In the genomic region with DNA sequence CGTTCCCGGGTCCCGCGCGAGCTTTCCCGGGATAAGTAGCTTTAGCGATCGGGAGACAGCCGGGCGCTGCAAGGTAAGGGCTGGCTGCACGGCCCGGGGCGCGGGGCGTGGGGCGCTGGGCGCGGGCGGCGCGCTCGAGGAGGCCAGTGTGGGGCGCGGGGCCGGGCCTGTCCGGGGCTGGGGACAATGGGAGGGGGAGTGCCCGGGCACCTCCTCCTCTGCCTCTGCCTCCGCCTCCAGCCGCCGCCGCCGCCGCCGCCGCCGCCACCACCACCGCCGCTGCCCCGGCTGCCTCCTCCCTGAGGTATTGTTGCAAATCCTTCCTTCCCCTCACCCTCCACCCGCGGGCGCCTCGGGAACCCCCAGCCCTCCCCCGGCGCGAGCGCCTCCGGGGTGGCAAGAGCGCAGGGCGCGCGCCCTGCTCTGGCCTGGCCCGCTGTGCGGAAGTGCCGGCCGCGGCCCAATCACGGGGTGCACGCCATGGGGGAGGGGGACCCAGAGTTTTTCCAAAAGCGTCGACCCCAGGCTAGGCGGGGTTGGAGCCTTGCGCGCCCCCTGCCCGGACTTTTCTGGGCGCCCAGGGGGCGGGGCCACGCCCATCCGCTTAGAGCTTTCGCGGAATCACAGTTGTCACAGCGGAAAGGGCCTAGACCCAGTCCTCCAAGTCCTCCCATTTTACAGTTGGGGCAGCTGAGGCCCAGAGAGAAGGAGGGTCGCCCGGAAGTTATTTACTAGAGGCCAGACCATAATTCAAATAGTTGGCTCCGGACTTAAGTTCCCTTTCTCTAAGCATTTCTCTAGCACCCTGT, we compare ENCODE assay signal across 8 cellular contexts. TPM values are rescaled to one million over a fixed set of nuclear protein-coding genes. Genes with fewer than 3 reads are reported as not detected.
A peak's percentile ranks its signal among the peaks of the same experiment; 100 is the strongest.
DNase-seq lines count a peak whose midpoint lies in the region; ATAC-seq lines count a peak whose summit lies in the region.

TSS of gene LPP (plus strand) at position 209 of the 809 bp plus-strand sequence. CDS start 251,964 bp downstream, outside the sequence.

- H3K36me3 Mint-ChIP-seq in effector memory CD8-positive, alpha-beta T cell (ENCODE audit: insufficient read depth), result peaks cover 18% of the 10 kb centered on the region

- peak; percentile 67 for ATAC-seq in HG02870 (IDR thresholded peaks at IDR 0.05; ENCODE audit: unreplicated experiment)
- peak; percentile 90 for ATAC-seq in effector memory CD8-positive, alpha-beta T cell (replicated peaks)

- peaks cover 0 to 4% of the 10 kb centered on the region in 2 experiments for H3K36me3 ChIP-seq in mesenchymal stem cell (ENCODE audit: control insufficient read depth in 1 of 2, insufficient read depth in 2 of 2, low read depth in 1 of 2, low read length in 2 of 2)

- H3K9ac ChIP-seq in mesenchymal stem cell (ENCODE audit: low read length), result peak within 1 kb of the TSS; percentile 97

- CTCF ChIA-PET in activated CD8-positive, alpha-beta memory T cell treated with anti-CD3 and anti-CD28 coated beads for 36 hours (lab: Charles Lee), result interaction anchor here (1.0 to 1.8 kb wide), 7 partner anchors 10 to 415 kb away, joined by 3 to 6 read pairs (median 4); no protein-coding TSS in a partner anchor

- peak within 1 kb of the TSS; percentile 76 to 85 for H2BK12ac ChIP-seq in mesenchymal stem cell (ENCODE audit: low read length in 2 of 2)

- H3K18ac ChIP-seq in mesenchymal stem cell (ENCODE audit: low read depth in 1 of 2, low read length in 2 of 2), result peak within 1 kb of the TSS; percentile 91 to 99

- peak within 1 kb of the TSS; percentile 90 for H2AK5ac ChIP-seq in mesenchymal stem cell (ENCODE audit: low read length, severe bottlenecking)

- peak within 1 kb of the TSS; percentile 57 for H2AFZ ChIP-seq in mesenchymal stem cell (ENCODE audit: low read depth, low read length)

- POLR2A ChIA-PET in activated CD8-positive, alpha-beta memory T cell treated with anti-CD3 and anti-CD28 coated beads for 36 hours (lab: Charles Lee), result interaction anchor here (0.6 to 2.3 kb wide), 6 partner anchors 10 to 414 kb away, joined by 3 to 9 read pairs (median 3); partner anchors contain the start of gene BCL6

- H2BK15ac ChIP-seq in mesenchymal stem cell (ENCODE audit: low read depth, poor library complexity, severe bottlenecking), result peak within 1 kb of the TSS; percentile 100

- H3K14ac ChIP-seq in mesenchymal stem cell (ENCODE audit: low read length in 2 of 2), result peak within 1 kb of the TSS; percentile 4 to 76

- H3K4me2 ChIP-seq in mesenchymal stem cell (ENCODE audit: low read length, poor library complexity, severe bottlenecking), result peak within 1 kb of the TSS; percentile 89

- H3K27ac ChIP-seq in mesenchymal stem cell (ENCODE audit: low read length, poor library complexity, severe bottlenecking), result peak within 1 kb of the TSS; percentile 90

- DNase-seq in NCI-H2227 (lab: John Stamatoyannopoulos, UW; ENCODE audit: unreplicated experiment), result peak; percentile 64
- no peak for DNase-seq in NCI-H2227 treated with DMSO at 0.1 percent for 48 hours (lab: John Stamatoyannopoulos, UW)
- peak; percentile 57 for DNase-seq in NCI-H510A (lab: John Stamatoyannopoulos, UW)
- DNase-seq in effector memory CD8-positive, alpha-beta T cell, result peak; percentile 84 to 89 (median 88)
- DNase-seq in mesenchymal stem cell, result peak; percentile 86
- peak; percentile 57 for DNase-seq in stimulated activated CD8-positive, alpha-beta memory T cell treated with anti-CD3 and anti-CD28 coated beads, Interleukin-12 subunit alpha, Interleukin-12 subunit beta, amount 100 ng/mL, for 24 hours (ENCODE audit: extremely low read depth)

- peak within 1 kb of the TSS; percentile 90 to 96 for H3K4ac ChIP-seq in mesenchymal stem cell (ENCODE audit: low read depth in 1 of 2, low read length in 2 of 2)

- no peaks in the 10 kb centered on the region for H3K79me1 ChIP-seq in mesenchymal stem cell (replicated peaks; ENCODE audit: low read length, poor library complexity, severe bottlenecking)

- WGBS in mesenchymal stem cell, result 2% methylated on average over 71 of the region's 75 CpGs

- H3K4me1 ChIP-seq in mesenchymal stem cell (ENCODE audit: control insufficient read depth, insufficient read depth, low read depth, low read length), result peaks cover 11% of the 10 kb centered on the region

- H2BK120ac ChIP-seq in mesenchymal stem cell (ENCODE audit: low read depth, low read length), result peak within 1 kb of the TSS; percentile 100

- no peaks in the 10 kb centered on the region for H3K27me3 Mint-ChIP-seq in effector memory CD8-positive, alpha-beta T cell

- peak within 1 kb of the TSS; percentile 87 for H4K8ac ChIP-seq in mesenchymal stem cell (ENCODE audit: low read length)

- peak within 1 kb of the TSS in 1 of 2 experiments; percentile 85 for H3K23ac ChIP-seq in mesenchymal stem cell (ENCODE audit: low read length in 2 of 2)

- no peaks in the 10 kb centered on the region for H3K27me3 ChIP-seq in mesenchymal stem cell (ENCODE audit: control insufficient read depth in 1 of 2, insufficient read depth in 1 of 2, low read length in 2 of 2)

- H3K9me3 ChIP-seq in mesenchymal stem cell (ENCODE audit: control insufficient read depth, low read length), result no peaks in the 10 kb centered on the region

- H3K27ac Mint-ChIP-seq in effector memory CD8-positive, alpha-beta T cell, result peak within 1 kb of the TSS; percentile 89 to 95

- H3K4me3 ChIP-seq in mesenchymal stem cell (ENCODE audit: insufficient read depth in 1 of 2, low read depth in 1 of 2, low read length in 2 of 2), result peak within 1 kb of the TSS; percentile 62 to 94

- H3K4me1 Mint-ChIP-seq in effector memory CD8-positive, alpha-beta T cell (ENCODE audit: low read depth in 2 of 2), result peaks cover 44 to 48% of the 10 kb centered on the region in 2 donors

- H2BK5ac ChIP-seq in mesenchymal stem cell (ENCODE audit: low read depth, low read length, poor library complexity, severe bottlenecking), result peak within 1 kb of the TSS; percentile 97

- peak within 1 kb of the TSS; percentile 88 to 97 for H3K4me3 Mint-ChIP-seq in effector memory CD8-positive, alpha-beta T cell

- no peaks in the 10 kb centered on the region for H3K9me3 Mint-ChIP-seq in effector memory CD8-positive, alpha-beta T cell

- peak within 1 kb of the TSS; percentile 94 for H4K91ac ChIP-seq in mesenchymal stem cell (ENCODE audit: low read length)

RNA-seq across cellular contexts. Expression of gene LPP, which starts in this region (rescaled TPM):
- 10 to 100 TPM; 13.4 to 16.5 TPM for total RNA-seq in activated CD8-positive, alpha-beta memory T cell treated with anti-CD3 and anti-CD28 coated beads for 36 hours
- polyA plus RNA-seq in mesenchymal stem cell (2013, experiment 1 of 2), result 37.8 TPM
- polyA plus RNA-seq in mesenchymal stem cell (2013, experiment 2 of 2), result 34.1 TPM
